Comparison of ENCODE assay signal across 8 cellular contexts in the genomic region with DNA sequence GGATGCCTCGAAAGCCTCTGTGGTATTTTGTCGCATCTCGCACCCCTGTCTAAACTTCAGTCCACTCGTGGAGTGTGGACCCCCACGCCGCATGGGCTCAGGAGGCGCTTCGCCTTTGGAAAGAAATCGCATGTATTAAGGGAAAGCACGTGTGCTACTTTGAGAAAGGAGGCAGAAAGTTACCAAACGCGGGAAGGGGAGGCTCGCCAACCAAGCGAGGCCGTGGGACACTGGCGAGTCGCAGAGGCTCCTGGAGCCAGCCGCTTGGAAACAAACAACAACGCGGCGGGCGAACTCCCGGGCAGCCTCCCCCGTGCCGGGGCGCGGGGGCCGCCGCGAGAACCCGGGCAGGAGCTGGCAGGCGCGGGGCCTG. TPM values are rescaled to one million over a fixed set of nuclear protein-coding genes. Genes with fewer than 3 reads are reported as not detected.
DNase-seq lines count a peak whose midpoint lies in the region; ATAC-seq and TF ChIP-seq lines count a peak whose summit lies in the region.

No MANE protein-coding gene starts in this region.

- no peak for TF ChIP-seq POLR2A in spleen (IDR thresholded peaks at IDR 0.05)

- H3K27me3 ChIP-seq in iPS-18a (ENCODE audit: control insufficient read depth, insufficient read depth, low read length), result peaks cover 32% of the 10 kb centered on the region
- H3K27me3 ChIP-seq in spleen (replicated peaks in 1 of 7), result peaks cover 0 to 69% (median 18%) of the 10 kb centered on the region in 7 donors

- no peak for TF ChIP-seq CTCF in spleen (IDR thresholded peaks at IDR 0.05 in 8 of 11, conservative IDR thresholded peaks at IDR 0.05 in 3 of 11)

- peaks cover 58% of the 10 kb centered on the region for H3K27me3 Mint-ChIP-seq in activated naive CD8-positive, alpha-beta T cell treated with anti-CD3 and anti-CD28 coated beads, Interleukin-2, amount 50 U/mL, for 24 hours

- H3K4me1 ChIP-seq in iPS-18a (ENCODE audit: control insufficient read depth, low read depth, low read length), result no peaks in the 10 kb centered on the region
- H3K4me1 ChIP-seq in spleen, result peaks cover 4 to 36% (median 21%) of the 10 kb centered on the region in 6 donors

- H3K27ac ChIP-seq in iPS-18a (ENCODE audit: low read length), result no peak overlapping the region
- H3K27ac ChIP-seq in spleen, result peak overlapping the region; percentile 27 to 84 (median 78)

- intact Hi-C loops in spleen (cut with DNase I; ENCODE audit: low total_unique reads), result no loop called here

- H3K9me3 Mint-ChIP-seq in activated naive CD8-positive, alpha-beta T cell treated with anti-CD3 and anti-CD28 coated beads, Interleukin-2, amount 50 U/mL, for 24 hours, result no peaks in the 10 kb centered on the region

- WGBS in spleen, 5 donors, result 3 to 12% (median 6%) methylated on average over 13 to 33 of the region's 33 CpGs

- H3K9ac ChIP-seq in iPS-18a (ENCODE audit: low read length), result peak overlapping the region; percentile 54

- H3K9me3 ChIP-seq in iPS-18a (ENCODE audit: control insufficient read depth, low read depth, low read length) (no peaks in the 10 kb centered on the region), spleen (peaks cover 0 to 4% (median 0%) of the 10 kb centered on the region in 8 donors)

- peak overlapping the region; percentile 77 for H3K4me3 ChIP-seq in iPS-18a (ENCODE audit: low read length)
- H3K4me3 ChIP-seq in spleen, result peak overlapping the region; percentile 25 to 71 (median 40)

- no peak overlapping the region for H3K27ac Mint-ChIP-seq in activated naive CD8-positive, alpha-beta T cell treated with anti-CD3 and anti-CD28 coated beads, Interleukin-2, amount 50 U/mL, for 24 hours

- peaks cover 4% of the 10 kb centered on the region for H3K4me1 Mint-ChIP-seq in activated naive CD8-positive, alpha-beta T cell treated with anti-CD3 and anti-CD28 coated beads, Interleukin-2, amount 50 U/mL, for 24 hours

- ATAC-seq in activated naive CD8-positive, alpha-beta T cell treated with anti-CD3 and anti-CD28 coated beads, Interleukin-2, amount 50 U/mL, for 24 hours, result no peak
- ATAC-seq in GM21528 (IDR thresholded peaks at IDR 0.05; ENCODE audit: low FRiP score, unreplicated experiment) (no peak), HG02884 (IDR thresholded peaks at IDR 0.05; ENCODE audit: unreplicated experiment) (no peak)

- H3K36me3 ChIP-seq in iPS-18a (ENCODE audit: control insufficient read depth, low read depth, low read length), result no peaks in the 10 kb centered on the region
- H3K36me3 ChIP-seq in spleen, result no peaks in the 10 kb centered on the region

- DNase-seq in NCI-H345 (lab: John Stamatoyannopoulos, UW) (peak; percentile 66), NCI-H345 treated with DMSO at 0.1 percent for 48 hours (lab: John Stamatoyannopoulos, UW; ENCODE audit: unreplicated experiment) (no peak), spleen (no peak), GM19240 (ENCODE audit: insufficient read length, low spot score) (no peak)
- no peak for DNase-seq in activated naive CD8-positive, alpha-beta T cell treated with anti-CD3 and anti-CD28 coated beads, Interleukin-2, amount 50 U/mL, for 24 hours

- peak overlapping the region; percentile 71 for H3K4me3 Mint-ChIP-seq in activated naive CD8-positive, alpha-beta T cell treated with anti-CD3 and anti-CD28 coated beads, Interleukin-2, amount 50 U/mL, for 24 hours

- H3K36me3 Mint-ChIP-seq in activated naive CD8-positive, alpha-beta T cell treated with anti-CD3 and anti-CD28 coated beads, Interleukin-2, amount 50 U/mL, for 24 hours (ENCODE audit: low read depth), result no peaks in the 10 kb centered on the region

RNA-seq across cellular contexts. Expression of gene AGAP1, which starts 0.5 kb away (rescaled TPM):
- total RNA-seq in spleen, result 10 to 100 TPM in 5 of 7 donors, 1 to 10 TPM in 2; 8.4 to 26.6 (median 16.7) TPM
- polyA plus RNA-seq in spleen, result 1 to 10 TPM; 1.1 to 2.8 (median 1.3) TPM
